In genomic region chr9:83238871-83239624, GRCh38 we compare ENCODE assay signal across 3 cellular contexts.
TF ChIP-seq lines count a peak whose summit lies in the region.

No MANE protein-coding gene starts in this region.

TF ChIP-seq in SK-N-SH, 30 proteins besides CTCF, POLR2A, EP300 and RAD21 (continued from another document):
- TF ChIP-seq IRF3 (IDR thresholded peaks at IDR 0.05; ENCODE audit: low read depth, low read length) (no peak), CHD2 (IDR thresholded peaks at IDR 0.05; ENCODE audit: low read length, partially characterized antibody) (no peak)

TF ChIP-seq in SK-N-SH treated with all-trans-retinoic acid at 6 μM for 48 hours, 23 proteins besides CTCF, POLR2A, EP300 and RAD21 (continued from another document):
- no peak for TF ChIP-seq RARB (CRISPR knock-in tag; IDR thresholded peaks at IDR 0.05)
- no peak for TF ChIP-seq OSR1 (CRISPR knock-in tag; IDR thresholded peaks at IDR 0.05)
- no peak for TF ChIP-seq ZFP3 (CRISPR knock-in tag; IDR thresholded peaks at IDR 0.05)
- TF ChIP-seq, protein P1, sequence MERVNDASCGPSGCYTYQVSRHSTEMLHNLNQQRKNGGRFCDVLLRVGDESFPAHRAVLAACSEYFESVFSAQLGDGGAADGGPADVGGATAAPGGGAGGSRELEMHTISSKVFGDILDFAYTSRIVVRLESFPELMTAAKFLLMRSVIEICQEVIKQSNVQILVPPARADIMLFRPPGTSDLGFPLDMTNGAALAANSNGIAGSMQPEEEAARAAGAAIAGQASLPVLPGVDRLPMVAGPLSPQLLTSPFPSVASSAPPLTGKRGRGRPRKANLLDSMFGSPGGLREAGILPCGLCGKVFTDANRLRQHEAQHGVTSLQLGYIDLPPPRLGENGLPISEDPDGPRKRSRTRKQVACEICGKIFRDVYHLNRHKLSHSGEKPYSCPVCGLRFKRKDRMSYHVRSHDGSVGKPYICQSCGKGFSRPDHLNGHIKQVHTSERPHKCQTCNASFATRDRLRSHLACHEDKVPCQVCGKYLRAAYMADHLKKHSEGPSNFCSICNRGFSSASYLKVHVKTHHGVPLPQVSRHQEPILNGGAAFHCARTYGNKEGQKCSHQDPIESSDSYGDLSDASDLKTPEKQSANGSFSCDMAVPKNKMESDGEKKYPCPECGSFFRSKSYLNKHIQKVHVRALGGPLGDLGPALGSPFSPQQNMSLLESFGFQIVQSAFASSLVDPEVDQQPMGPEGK (CRISPR knock-in tag; IDR thresholded peaks at IDR 0.05; ENCODE audit: borderline replicate concordance) = no peak
- no peak for TF ChIP-seq TCF4 (CRISPR knock-in tag; IDR thresholded peaks at IDR 0.05; ENCODE audit: borderline replicate concordance)
- TF ChIP-seq TSHZ2 (CRISPR knock-in tag; IDR thresholded peaks at IDR 0.05) = no peak

TF ChIP-seq in H1, 55 proteins besides CTCF, POLR2A, EP300 and RAD21 (continued from another document):
- TF ChIP-seq USF2 (IDR thresholded peaks at IDR 0.05; ENCODE audit: low read length) (no peak), SIX5 (IDR thresholded peaks at IDR 0.05; ENCODE audit: low read depth, low read length) (no peak), KDM1A (IDR thresholded peaks at IDR 0.05; ENCODE audit: borderline replicate concordance, low read length) (no peak), HDAC2 (IDR thresholded peaks at IDR 0.05; ENCODE audit: borderline replicate concordance in 1 of 2, low read depth in 2 of 2, low read length in 2 of 2) (no peak), KDM5A (IDR thresholded peaks at IDR 0.05; ENCODE audit: low read length) (no peak), KDM4A (IDR thresholded peaks at IDR 0.05; ENCODE audit: low read depth, low read length, severe bottlenecking) (no peak), SP2 (IDR thresholded peaks at IDR 0.05; ENCODE audit: low read length) (no peak), ATF3 (IDR thresholded peaks at IDR 0.05; ENCODE audit: insufficient read depth, low read depth, low read length) (no peak), NRF1 (IDR thresholded peaks at IDR 0.05; ENCODE audit: low read depth, low read length) (no peak), ATF2 (IDR thresholded peaks at IDR 0.05; ENCODE audit: low read length) (no peak), ZNF274 (IDR thresholded peaks at IDR 0.05; ENCODE audit: borderline replicate concordance, extremely low read depth, low read length) (no peak), TBP (IDR thresholded peaks at IDR 0.05; ENCODE audit: low read depth, low read length) (no peak), TEAD4 (IDR thresholded peaks at IDR 0.05; ENCODE audit: low read depth, low read length) (no peak), GABPA (IDR thresholded peaks at IDR 0.05; ENCODE audit: borderline replicate concordance, insufficient read depth, low read length) (no peak), NANOG (IDR thresholded peaks at IDR 0.05; ENCODE audit: insufficient read depth, low read depth, low read length, poor library complexity, severe bottlenecking) (no peak), SP4 (IDR thresholded peaks at IDR 0.05; ENCODE audit: low read length) (no peak)
